In genomic region chr2:84962917-84963316, GRCh38 we compare ENCODE assay signal across 24 cellular contexts. TPM values are rescaled to one million over a fixed set of nuclear protein-coding genes. Genes with fewer than 3 reads are reported as not detected.
DNase-seq lines count a peak whose midpoint lies in the region; ATAC-seq and TF ChIP-seq lines count a peak whose summit lies in the region.
"Had no signal": no experiment of that assay in that cellular context is flagged by ENCODE, and none has a peak within 500 bp of the region (broad histone marks: within the 10 kb centered on the region; RNA-seq: fewer than 3 reads in every experiment).

No MANE protein-coding gene starts in this region.

- H3K27me3 ChIP-seq in HCT116 (ENCODE audit: insufficient read depth, low read length), result no peaks in the 10 kb centered on the region
- H3K27me3 ChIP-seq: cardiac muscle cell, pancreas, suprapubic skin had no signal

- no peak overlapping the region for H3K9ac ChIP-seq in HCT116 (ENCODE audit: low read length)

- no peaks in the 10 kb centered on the region for H3K27me3 Mint-ChIP-seq in activated naive CD4-positive, alpha-beta T cell treated with anti-CD3 and anti-CD28 coated beads, Interleukin-2, amount 10 ng/mL, durations not matched to agents 7 days and 5 days
- H3K27me3 Mint-ChIP-seq in chondrocyte (ENCODE audit: low read depth), result no peaks in the 10 kb centered on the region
- H3K27me3 Mint-ChIP-seq in stimulated activated memory B cell treated with anti-CD40 and anti-IgM and Interleukin-4, amounts not matched to agents 10 μg/mL and 1 μg/mL and 100 μg/mL, for 72 hours, result no peaks in the 10 kb centered on the region
- H3K27me3 Mint-ChIP-seq: naive B cell had no signal

- H3K4me3 ChIP-seq in HCT116 (replicated peaks in 1 of 2; ENCODE audit: low read depth in 1 of 2, low read length in 2 of 2), result no peak overlapping the region
- H3K4me3 ChIP-seq: cardiac muscle cell, pancreas, suprapubic skin had no signal

- POLR2A ChIA-PET in HCT116 (lab: Charles Lee), result interaction anchor here (1.2 kb wide), 1 partner anchor 16 kb away, joined by 3 read pairs; no protein-coding TSS in a partner anchor

- H3K36me3 ChIP-seq in HCT116 (ENCODE audit: control insufficient read depth in 1 of 2, insufficient read depth in 2 of 2, low read length in 2 of 2), result no peaks in the 10 kb centered on the region
- H3K36me3 ChIP-seq: pancreas had no signal

- H2AFZ ChIP-seq in HCT116 (ENCODE audit: low read depth, low read length, poor library complexity, severe bottlenecking), result no peak overlapping the region

- H3K27ac Mint-ChIP-seq in activated naive CD4-positive, alpha-beta T cell treated with anti-CD3 and anti-CD28 coated beads, Interleukin-2, amount 50 U/mL, for 72 hours, result peak overlapping the region; percentile 6 to 53
- H3K27ac Mint-ChIP-seq in activated naive CD4-positive, alpha-beta T cell treated with anti-CD3 and anti-CD28 coated beads, Interleukin-2, amount 10 ng/mL, durations not matched to agents 7 days and 5 days, result no peak overlapping the region
- H3K27ac Mint-ChIP-seq in chondrocyte (ENCODE audit: unreplicated experiment), result peak overlapping the region; percentile 9
- peak overlapping the region; percentile 75 for H3K27ac Mint-ChIP-seq in stimulated activated memory B cell treated with anti-CD40 and anti-IgM and Interleukin-4, amounts not matched to agents 10 μg/mL and 1 μg/mL and 100 μg/mL, for 72 hours

- H3K27ac ChIP-seq in HCT116 (ENCODE audit: low read depth, low read length), result no peak overlapping the region
- H3K27ac ChIP-seq: cardiac muscle cell, suprapubic skin had no signal

- RAD21 ChIA-PET in HCT116 (lab: Charles Lee; ENCODE audit: low non-redundant PET in 1 of 2, low total read pairs in 2 of 2, uncharacterized antibody in 2 of 2, unreplicated experiment in 2 of 2), result no interaction called here

- no peak overlapping the region for H3K4me3 Mint-ChIP-seq in activated naive CD4-positive, alpha-beta T cell treated with anti-CD3 and anti-CD28 coated beads, Interleukin-2, amount 10 ng/mL, durations not matched to agents 7 days and 5 days
- H3K4me3 Mint-ChIP-seq in chondrocyte (ENCODE audit: unreplicated experiment), result no peak overlapping the region
- H3K4me3 Mint-ChIP-seq in stimulated activated memory B cell treated with anti-CD40 and anti-IgM and Interleukin-4, amounts not matched to agents 10 μg/mL and 1 μg/mL and 100 μg/mL, for 72 hours, result no peak overlapping the region
- H3K4me3 Mint-ChIP-seq: dendritic cell treated with granulocyte-macrophage colony-stimulating factor and Interleukin-4, amounts not matched to agents 40 ng/mL and 50 ng/mL, for 4 days had no signal

- H3K4me1 Mint-ChIP-seq in activated naive CD4-positive, alpha-beta T cell treated with anti-CD3 and anti-CD28 coated beads, Interleukin-2, amount 10 ng/mL, durations not matched to agents 7 days and 5 days, result peaks cover 33% of the 10 kb centered on the region
- peaks cover 48% of the 10 kb centered on the region for H3K4me1 Mint-ChIP-seq in chondrocyte (ENCODE audit: low read depth)
- H3K4me1 Mint-ChIP-seq in stimulated activated memory B cell treated with anti-CD40 and anti-IgM and Interleukin-4, amounts not matched to agents 10 μg/mL and 1 μg/mL and 100 μg/mL, for 72 hours, result peaks cover 72% of the 10 kb centered on the region

- H4K20me1 ChIP-seq in HCT116 (ENCODE audit: insufficient read depth), result no peaks in the 10 kb centered on the region

- no peak for ATAC-seq in activated naive CD4-positive, alpha-beta T cell treated with anti-CD3 and anti-CD28 coated beads, Interleukin-2, amount 50 U/mL, for 72 hours
- ATAC-seq in HCT116 (no peak), HG03039 (IDR thresholded peaks at IDR 0.05; ENCODE audit: unreplicated experiment) (no peak)
- ATAC-seq in stimulated activated memory B cell treated with anti-CD40 and anti-IgM and Interleukin-4, amounts not matched to agents 10 μg/mL and 1 μg/mL and 100 μg/mL, for 72 hours, result no peak
- ATAC-seq: Right ventricle myocardium inferior had no signal

- TF ChIP-seq RAD21 in HCT116 (IDR thresholded peaks at IDR 0.05; ENCODE audit: low read depth), result no peak

- no peak overlapping the region for H3K4me2 ChIP-seq in HCT116 (ENCODE audit: low read length)

- peaks cover 25 to 55% of the 10 kb centered on the region in 2 donors for H3K36me3 Mint-ChIP-seq in activated naive CD4-positive, alpha-beta T cell treated with anti-CD3 and anti-CD28 coated beads, Interleukin-2, amount 50 U/mL, for 72 hours
- H3K36me3 Mint-ChIP-seq in activated naive CD4-positive, alpha-beta T cell treated with anti-CD3 and anti-CD28 coated beads, Interleukin-2, amount 10 ng/mL, durations not matched to agents 7 days and 5 days, result peaks cover 56% of the 10 kb centered on the region
- peaks cover 13% of the 10 kb centered on the region for H3K36me3 Mint-ChIP-seq in chondrocyte (ENCODE audit: low read depth)
- peaks cover 46% of the 10 kb centered on the region for H3K36me3 Mint-ChIP-seq in stimulated activated memory B cell treated with anti-CD40 and anti-IgM and Interleukin-4, amounts not matched to agents 10 μg/mL and 1 μg/mL and 100 μg/mL, for 72 hours

- peak; percentile 23 for TF ChIP-seq POLR2A in HCT116 (IDR thresholded peaks at IDR 0.05; ENCODE audit: borderline replicate concordance, extremely low read depth, insufficient read depth, insufficient read length)

- H3K9me2 ChIP-seq in HCT116 (ENCODE audit: insufficient read depth), result no peaks in the 10 kb centered on the region

- CTCF ChIA-PET in activated naive CD4-positive, alpha-beta T cell treated with anti-CD3 and anti-CD28 coated beads, Interleukin-2, amount 10 ng/mL, durations not matched to agents 7 days and 5 days (lab: Charles Lee), result interaction anchor here (1.2 to 1.5 kb wide), 2 partner anchors 9 to 37 kb away, joined by 3 read pairs; no protein-coding TSS in a partner anchor
- CTCF ChIA-PET in HCT116 (lab: Charles Lee), result no interaction called here

- peaks cover 13% of the 10 kb centered on the region for H3K79me2 ChIP-seq in HCT116 (ENCODE audit: insufficient read depth, low read length)

- peaks cover 0 to 3% of the 10 kb centered on the region in 2 donors for H3K9me3 Mint-ChIP-seq in activated naive CD4-positive, alpha-beta T cell treated with anti-CD3 and anti-CD28 coated beads, Interleukin-2, amount 50 U/mL, for 72 hours
- no peaks in the 10 kb centered on the region for H3K9me3 Mint-ChIP-seq in activated naive CD4-positive, alpha-beta T cell treated with anti-CD3 and anti-CD28 coated beads, Interleukin-2, amount 10 ng/mL, durations not matched to agents 7 days and 5 days
- H3K9me3 Mint-ChIP-seq in chondrocyte (ENCODE audit: low read depth), result no peaks in the 10 kb centered on the region
- H3K9me3 Mint-ChIP-seq in stimulated activated memory B cell treated with anti-CD40 and anti-IgM and Interleukin-4, amounts not matched to agents 10 μg/mL and 1 μg/mL and 100 μg/mL, for 72 hours, result peaks cover 2% of the 10 kb centered on the region
- H3K9me3 Mint-ChIP-seq: dendritic cell treated with granulocyte-macrophage colony-stimulating factor and Interleukin-4, amounts not matched to agents 40 ng/mL and 50 ng/mL, for 4 days had no signal

- intact Hi-C loops in HCT116 (cut with micrococcal nuclease), result no loop called here

- no TSS peak for BruUV-seq in HCT116 (replicated peaks; lab: Mats Ljungman, UMichigan)

- H3K4me1 ChIP-seq in HCT116 (ENCODE audit: control insufficient read depth in 1 of 2, insufficient read depth in 2 of 2, low read length in 2 of 2), result peaks cover 25 to 66% of the 10 kb centered on the region in 2 experiments

- TF ChIP-seq CTCF in HCT116 (IDR thresholded peaks at IDR 0.05 in 2 of 3, conservative IDR thresholded peaks at IDR 0.05 in 1 of 3; ENCODE audit: borderline replicate concordance in 1 of 3, insufficient read depth in 1 of 3, low read depth in 2 of 3, low read length in 2 of 3) (no peak), chondrocyte (IDR thresholded peaks at IDR 0.05) (no peak)

- no peak for DNase-seq in activated naive CD4-positive, alpha-beta T cell treated with anti-CD3 and anti-CD28 coated beads, Interleukin-2, amount 50 U/mL, for 72 hours (ENCODE audit: low spot score in 2 of 2)
- DNase-seq in activated naive CD4-positive, alpha-beta T cell treated with anti-CD3 and anti-CD28 coated beads, Interleukin-2, amount 10 ng/mL, durations not matched to agents 7 days and 5 days, result no peak
- DNase-seq in HCT116 (ENCODE audit: low read depth, low spot score) (no peak), chondrocyte (ENCODE audit: low spot score) (no peak), kidney tubule cell (ENCODE audit: low spot score) (no peak), SW480 (ENCODE audit: low spot score) (no peak)
- DNase-seq: activated CD4-positive, alpha-beta T cell treated with anti-CD3 and anti-CD28 coated beads for 48 hours; activated gamma-delta T cell; anterior cingulate cortex; DMS79; glutamatergic neuron; left colon; naive B cell; NCI-H187 treated with DMSO at 0.1 percent for 48 hours; NCI-H526 treated with DMSO at 0.1 percent for 48 hours; pancreas; right cardiac atrium; stimulated activated CD4-positive, alpha-beta T cell treated with anti-CD3 and anti-CD28 coated beads, Interleukin-15, amount 100 ng/mL, for 24 hours had no signal

- no peaks in the 10 kb centered on the region for H3K9me3 ChIP-seq in HCT116 (ENCODE audit: control insufficient read depth in 1 of 2, insufficient read depth in 1 of 2, low read depth in 1 of 2, low read length in 2 of 2)
- H3K9me3 ChIP-seq: pancreas, suprapubic skin had no signal

TF ChIP-seq in HCT116, 20 proteins besides CTCF, POLR2A, EP300 and RAD21:
- TF ChIP-seq JUND (IDR thresholded peaks at IDR 0.05) (no peak), ELF1 (IDR thresholded peaks at IDR 0.05; ENCODE audit: borderline replicate concordance, low read depth) (no peak), SIN3A (IDR thresholded peaks at IDR 0.05; ENCODE audit: low read depth) (0 out of 2 replicates have a peak, but pooled peaks have one; percentile 18), CEBPB (IDR thresholded peaks at IDR 0.05; ENCODE audit: low read depth) (0 out of 2 replicates have a peak, but pooled peaks have one; percentile 18), MAX (IDR thresholded peaks at IDR 0.05) (no peak), SP1 (IDR thresholded peaks at IDR 0.05; ENCODE audit: low read depth) (no peak)

RNA-seq across cellular contexts. Expression of gene KCMF1, which starts 8.0 kb away (rescaled TPM):
- 100 to 1,000 TPM; 108 to 124 TPM for total RNA-seq in activated naive CD4-positive, alpha-beta T cell treated with anti-CD3 and anti-CD28 coated beads, Interleukin-2, amount 50 U/mL, for 72 hours
- 119 TPM for total RNA-seq in HCT116 (2021; ENCODE audit: unreplicated experiment)
- polyA plus RNA-seq in HCT116 (2012), result 127 and 128 TPM in 2 replicates
- 76.0 to 101 TPM (median 95.8 TPM) in 3 replicates for total RNA-seq in chondrocyte

RNA-seq across cellular contexts. Expression of gene TMSB10, which starts 57.5 kb away (rescaled TPM):
- total RNA-seq in activated naive CD4-positive, alpha-beta T cell treated with anti-CD3 and anti-CD28 coated beads, Interleukin-2, amount 50 U/mL, for 72 hours, result 1,000 to 10,000 TPM; 1,249 to 2,802 TPM
- total RNA-seq in HCT116 (2021; ENCODE audit: unreplicated experiment) (2,677 TPM), chondrocyte (1,771 to 2,562 TPM (median 2,521 TPM) in 3 replicates)
- 4,398 and 5,903 TPM in 2 replicates for polyA plus RNA-seq in HCT116 (2012)
